In genomic region chr2:157426477-157426994, GRCh38 we compare ENCODE assay signal across 20 cellular contexts. TPM values are rescaled to one million over a fixed set of nuclear protein-coding genes. Genes with fewer than 3 reads are reported as not detected.
A peak's percentile ranks its signal among the peaks of the same experiment; 100 is the strongest.
DNase-seq lines count a peak whose midpoint lies in the region; TF ChIP-seq lines count a peak whose summit lies in the region.
"Had no signal": no experiment of that assay in that cellular context is flagged by ENCODE, and none has a peak within 500 bp of the region (broad histone marks: within the 10 kb centered on the region; RNA-seq: fewer than 3 reads in every experiment).

No MANE protein-coding gene starts in this region.

- H3K4me2 ChIP-seq in neuronal stem cell (ENCODE audit: insufficient read depth, low read length, poor library complexity, severe bottlenecking), result no peak overlapping the region

- no peak overlapping the region for H2AFZ ChIP-seq in neuronal stem cell (ENCODE audit: low read length)

- POLR2A ChIA-PET in activated CD4-positive, alpha-beta memory T cell treated with anti-CD3 and anti-CD28 coated beads for 36 hours (lab: Charles Lee), result interaction anchor here (2.1 to 9.7 kb wide), 2 partner anchors 9 to 11 kb away, joined by 8 to 319 read pairs; partner anchors contain the start of gene CYTIP

- H3K27me3 Mint-ChIP-seq in activated naive CD4-positive, alpha-beta T cell treated with anti-CD3 and anti-CD28 coated beads, Interleukin-2, amount 50 U/mL, for 24 hours, result no peaks in the 10 kb centered on the region
- no peaks in the 10 kb centered on the region for H3K27me3 Mint-ChIP-seq in activated CD4-positive, alpha-beta memory T cell treated with anti-CD3 and anti-CD28 coated beads for 36 hours
- H3K27me3 Mint-ChIP-seq in dendritic cell treated with granulocyte-macrophage colony-stimulating factor and Interleukin-4, amounts not matched to agents 40 ng/mL and 50 ng/mL, for 4 days, result no peaks in the 10 kb centered on the region

- peaks cover 80% of the 10 kb centered on the region for H3K36me3 Mint-ChIP-seq in activated naive CD4-positive, alpha-beta T cell treated with anti-CD3 and anti-CD28 coated beads, Interleukin-2, amount 50 U/mL, for 24 hours
- peaks cover 90% of the 10 kb centered on the region for H3K36me3 Mint-ChIP-seq in activated CD4-positive, alpha-beta memory T cell treated with anti-CD3 and anti-CD28 coated beads for 36 hours
- peaks cover 95% of the 10 kb centered on the region for H3K36me3 Mint-ChIP-seq in dendritic cell treated with granulocyte-macrophage colony-stimulating factor and Interleukin-4, amounts not matched to agents 40 ng/mL and 50 ng/mL, for 4 days (ENCODE audit: low read depth)

- no peak for DNase-seq in activated naive CD4-positive, alpha-beta T cell treated with anti-CD3 and anti-CD28 coated beads, Interleukin-2, amount 50 U/mL, for 16 hours
- DNase-seq in activated CD4-positive, alpha-beta memory T cell treated with anti-CD3 and anti-CD28 coated beads for 36 hours, result no peak
- DNase-seq in C1 segment of cervical spinal cord (lab: John Stamatoyannopoulos, UW), result no peak
- no peak for DNase-seq in neuronal stem cell (ENCODE audit: low spot score)
- DNase-seq in tibial artery, result no peak
- DNase-seq: amniotic stem cell; DMS 273 treated with DMSO at 0.1 percent for 48 hours; effector CD8-positive, alpha-beta T cell; erythroblast; head of caudate nucleus; mammary epithelial cell; NCI-H1092 treated with DMSO at 0.1 percent for 48 hours; NCI-H2029; NCI-H226 had no signal

- H2AK5ac ChIP-seq in neuronal stem cell (ENCODE audit: low read depth, low read length), result no peak overlapping the region

- no peak overlapping the region for H2BK15ac ChIP-seq in neuronal stem cell (ENCODE audit: low read length)

- H2BK120ac ChIP-seq in neuronal stem cell (ENCODE audit: low read depth, low read length), result no peak overlapping the region

- no peak overlapping the region for H4K91ac ChIP-seq in neuronal stem cell (ENCODE audit: low read depth, low read length, poor library complexity)

- WGBS in neuronal stem cell (ENCODE audit: extremely low coverage in 2 of 2, insufficient read length in 2 of 2, insufficient replicate concordance in 1 of 2), 2 donors, result no CpG with 5 or more reads among the region's 4 CpGs

- peak overlapping the region; percentile 59 for H3K4me3 Mint-ChIP-seq in activated naive CD4-positive, alpha-beta T cell treated with anti-CD3 and anti-CD28 coated beads, Interleukin-2, amount 50 U/mL, for 24 hours
- peak overlapping the region; percentile 20 for H3K4me3 Mint-ChIP-seq in activated CD4-positive, alpha-beta memory T cell treated with anti-CD3 and anti-CD28 coated beads for 36 hours
- no peak overlapping the region for H3K4me3 Mint-ChIP-seq in dendritic cell treated with granulocyte-macrophage colony-stimulating factor and Interleukin-4, amounts not matched to agents 40 ng/mL and 50 ng/mL, for 4 days
- H3K4me3 Mint-ChIP-seq: CD14-positive monocyte had no signal

- H3K23ac ChIP-seq in neuronal stem cell (ENCODE audit: low read depth, low read length, poor library complexity), result no peak overlapping the region

- CTCF ChIA-PET in activated CD4-positive, alpha-beta memory T cell treated with anti-CD3 and anti-CD28 coated beads for 36 hours (lab: Charles Lee), result interaction anchor here (0.9 to 1.4 kb wide), 4 partner anchors 62 to 124 kb away, joined by 3 to 6 read pairs (median 3); no protein-coding TSS in a partner anchor

- peaks cover 0 to 2% of the 10 kb centered on the region in 2 donors for H3K9me3 ChIP-seq in neuronal stem cell (replicated peaks in 1 of 2; ENCODE audit: control insufficient read depth in 2 of 2, insufficient read depth in 1 of 2, low read depth in 1 of 2, low read length in 2 of 2)
- peaks cover 0 to 7% (median 0%) of the 10 kb centered on the region in 3 donors for H3K9me3 ChIP-seq in tibial artery
- H3K9me3 ChIP-seq: SJSA1, thoracic aorta had no signal

- H3K14ac ChIP-seq in neuronal stem cell (ENCODE audit: low read length), result no peak overlapping the region

- no peak overlapping the region for H4K8ac ChIP-seq in neuronal stem cell (ENCODE audit: low read depth, low read length)

- no peak overlapping the region for H3K4ac ChIP-seq in neuronal stem cell (ENCODE audit: low read length)

- no peak overlapping the region for H3K18ac ChIP-seq in neuronal stem cell (ENCODE audit: low read length)

- H3K36me3 ChIP-seq in neuronal stem cell (replicated peaks in 1 of 2; ENCODE audit: control insufficient read depth in 2 of 2, insufficient read depth in 2 of 2, low read length in 2 of 2) (no peaks in the 10 kb centered on the region), tibial artery (no peaks in the 10 kb centered on the region)
- H3K36me3 ChIP-seq: SJSA1, thoracic aorta had no signal

- H3K9me3 Mint-ChIP-seq in activated naive CD4-positive, alpha-beta T cell treated with anti-CD3 and anti-CD28 coated beads, Interleukin-2, amount 50 U/mL, for 24 hours, result peaks cover 5% of the 10 kb centered on the region
- H3K9me3 Mint-ChIP-seq in activated CD4-positive, alpha-beta memory T cell treated with anti-CD3 and anti-CD28 coated beads for 36 hours, result peaks cover 11% of the 10 kb centered on the region
- H3K9me3 Mint-ChIP-seq in dendritic cell treated with granulocyte-macrophage colony-stimulating factor and Interleukin-4, amounts not matched to agents 40 ng/mL and 50 ng/mL, for 4 days, result no peaks in the 10 kb centered on the region

- no peaks in the 10 kb centered on the region for H3K79me1 ChIP-seq in neuronal stem cell (ENCODE audit: low read depth, low read length)

- no peak overlapping the region for H2BK12ac ChIP-seq in neuronal stem cell (ENCODE audit: low read length)

- H3K4me1 Mint-ChIP-seq in activated naive CD4-positive, alpha-beta T cell treated with anti-CD3 and anti-CD28 coated beads, Interleukin-2, amount 50 U/mL, for 24 hours, result peaks cover 89% of the 10 kb centered on the region
- peaks cover 79% of the 10 kb centered on the region for H3K4me1 Mint-ChIP-seq in activated CD4-positive, alpha-beta memory T cell treated with anti-CD3 and anti-CD28 coated beads for 36 hours (ENCODE audit: low read depth)
- peaks cover 29% of the 10 kb centered on the region for H3K4me1 Mint-ChIP-seq in dendritic cell treated with granulocyte-macrophage colony-stimulating factor and Interleukin-4, amounts not matched to agents 40 ng/mL and 50 ng/mL, for 4 days (ENCODE audit: low read depth)

- TF ChIP-seq CTCF in tibial artery (IDR thresholded peaks at IDR 0.05), result no peak

- no peak overlapping the region for H3K9ac ChIP-seq in neuronal stem cell (ENCODE audit: low read depth, low read length, poor library complexity)

- no peaks in the 10 kb centered on the region for H3K27me3 ChIP-seq in neuronal stem cell (ENCODE audit: control insufficient read depth in 3 of 3, insufficient read depth in 3 of 3, low read depth in 1 of 3, low read length in 3 of 3)
- no peaks in the 10 kb centered on the region for H3K27me3 ChIP-seq in tibial artery
- H3K27me3 ChIP-seq: SJSA1 had no signal

- no peak overlapping the region for H3K27ac ChIP-seq in neuronal stem cell (replicated peaks; ENCODE audit: low read length)
- no peak overlapping the region for H3K27ac ChIP-seq in tibial artery
- H3K27ac ChIP-seq: SJSA1, thoracic aorta, VCaP had no signal

- H3K4me1 ChIP-seq in neuronal stem cell (ENCODE audit: control insufficient read depth in 2 of 2, insufficient read depth in 1 of 2, low read depth in 1 of 2, low read length in 2 of 2) (no peaks in the 10 kb centered on the region), tibial artery (peaks cover 0 to 6% (median 0%) of the 10 kb centered on the region in 4 donors)
- H3K4me1 ChIP-seq: SJSA1 had no signal

- no peak overlapping the region for H2BK5ac ChIP-seq in neuronal stem cell (ENCODE audit: low read length)

- H3K27ac Mint-ChIP-seq in activated naive CD4-positive, alpha-beta T cell treated with anti-CD3 and anti-CD28 coated beads, Interleukin-2, amount 50 U/mL, for 24 hours, result peak overlapping the region; percentile 99
- H3K27ac Mint-ChIP-seq in activated CD4-positive, alpha-beta memory T cell treated with anti-CD3 and anti-CD28 coated beads for 36 hours, result peak overlapping the region; percentile 99
- peak overlapping the region; percentile 43 for H3K27ac Mint-ChIP-seq in dendritic cell treated with granulocyte-macrophage colony-stimulating factor and Interleukin-4, amounts not matched to agents 40 ng/mL and 50 ng/mL, for 4 days

- intact Hi-C loops in activated CD4-positive, alpha-beta memory T cell treated with anti-CD3 and anti-CD28 coated beads for 36 hours (cut with micrococcal nuclease), result no loop called here
- intact Hi-C loops in dendritic cell treated with granulocyte-macrophage colony-stimulating factor and Interleukin-4, amounts not matched to agents 40 ng/mL and 50 ng/mL, for 4 days (cut with micrococcal nuclease), result loop anchor here (5.0 kb wide), 1 partner anchor 99 kb away; the partner anchor contains the start of gene ERMN
- intact Hi-C loops in tibial artery (cut with DNase I; ENCODE audit: low total_unique reads), result no loop called here

- H3K4me3 ChIP-seq in neuronal stem cell (ENCODE audit: low read length in 2 of 2) (no peak overlapping the region), tibial artery (no peak overlapping the region)
- H3K4me3 ChIP-seq: SJSA1, thoracic aorta had no signal

RNA-seq across cellular contexts. Expression of gene CYTIP, which starts 17.4 kb away (rescaled TPM):
- 100 to 1,000 TPM; 369 to 388 TPM for total RNA-seq in activated CD4-positive, alpha-beta memory T cell treated with anti-CD3 and anti-CD28 coated beads for 36 hours
- 0.03 TPM for polyA plus RNA-seq in neuronal stem cell (2013, experiment 1 of 2)
- polyA plus RNA-seq in neuronal stem cell (2013, experiment 2 of 2), result not detected
- total RNA-seq: mammary epithelial cell, SJSA1 had no signal
- polyA plus RNA-seq: mammary epithelial cell had no signal

Comparison
In these comparisons a context has a peak if more than half of its experiments do, and no peak if none do; other contexts are left out.
1. H3K27ac Mint-ChIP-seq: peak in every context shown above with its lines; median percentile 99 in activated naive CD4-positive, alpha-beta T cell treated with anti-CD3 and anti-CD28 coated beads, Interleukin-2, amount 50 U/mL, for 24 hours; 99 in activated CD4-positive, alpha-beta memory T cell treated with anti-CD3 and anti-CD28 coated beads for 36 hours; 43 in dendritic cell treated with granulocyte-macrophage colony-stimulating factor and Interleukin-4, amounts not matched to agents 40 ng/mL and 50 ng/mL, for 4 days.